Comparison of ENCODE assay signal across 8 cellular contexts in the genomic region with DNA sequence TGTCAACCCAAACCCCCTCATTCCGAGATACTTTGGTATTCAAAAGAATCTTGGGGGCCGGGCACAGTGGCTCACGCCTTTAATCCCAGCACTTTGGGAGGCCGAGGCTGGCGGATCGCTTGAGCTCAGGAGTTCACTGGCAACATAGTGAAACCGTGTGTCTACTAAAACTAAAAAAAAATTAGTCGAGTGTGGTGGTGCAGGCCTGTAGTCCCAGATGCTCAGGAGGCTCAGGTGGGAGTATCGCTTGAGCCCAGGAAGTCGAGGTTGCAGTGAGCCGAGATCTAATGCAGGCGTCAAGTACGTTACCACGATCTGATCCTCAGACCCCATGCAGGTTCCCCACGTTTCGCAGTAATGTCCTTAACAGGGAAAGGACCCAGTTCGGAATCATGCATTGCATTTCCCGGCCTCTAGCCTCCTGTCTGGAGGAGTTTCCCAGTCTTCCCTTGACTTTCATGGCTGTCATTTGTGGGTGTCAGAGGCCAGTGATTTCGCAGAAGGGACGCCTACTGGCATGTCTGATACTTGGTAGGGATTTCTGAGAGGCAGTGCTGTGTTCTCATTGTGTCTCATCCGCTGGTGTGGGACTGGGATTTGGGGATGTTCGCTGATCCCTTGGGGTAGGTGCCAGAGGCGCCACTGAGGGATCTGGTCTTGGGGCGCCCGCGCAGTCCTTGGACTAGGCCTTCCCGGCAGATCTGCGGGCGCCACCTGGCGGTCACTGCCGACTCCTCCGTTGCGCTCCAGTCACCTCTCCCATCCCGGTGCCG. TPM values are rescaled to one million over a fixed set of nuclear protein-coding genes. Genes with fewer than 3 reads are reported as not detected.
DNase-seq lines count a peak whose midpoint lies in the region; TF ChIP-seq lines count a peak whose summit lies in the region.

No MANE protein-coding gene starts in this region.

- peaks cover 4% of the 10 kb centered on the region for H3K36me3 ChIP-seq in endocrine pancreas (ENCODE audit: control insufficient read depth, insufficient read depth, low read length)

- peak; percentile 95 for TF ChIP-seq CTCF in GM20000 (IDR thresholded peaks at IDR 0.05; ENCODE audit: extremely low read depth, missing control alignments)
- peak; percentile 74 for TF ChIP-seq CTCF in HL-60 (IDR thresholded peaks at IDR 0.05; ENCODE audit: insufficient read depth, low read length)

- H3K27me3 ChIP-seq in HL-60 (ENCODE audit: insufficient read depth, poor library complexity, severe bottlenecking) (no peaks in the 10 kb centered on the region), endocrine pancreas (ENCODE audit: control insufficient read depth, insufficient read depth, low read length) (no peaks in the 10 kb centered on the region)

- H3K4me3 ChIP-seq in HL-60 (replicated peaks; ENCODE audit: insufficient read depth, low read length), result peak overlapping the region; percentile 53
- peak overlapping the region; percentile 23 for H3K4me3 ChIP-seq in endocrine pancreas (ENCODE audit: control insufficient read depth, insufficient read depth, low read length)

- H3K4me1 ChIP-seq in endocrine pancreas (ENCODE audit: control insufficient read depth, insufficient read depth, low read length), result no peaks in the 10 kb centered on the region

- H3K9me3 ChIP-seq in endocrine pancreas (ENCODE audit: control insufficient read depth, low read length), result no peaks in the 10 kb centered on the region

- DNase-seq in CMK (ENCODE audit: low read depth) (peak; percentile 87), GM20000 (ENCODE audit: low spot score) (peak; percentile 88), HL-60 (ENCODE audit: low read depth in 1 of 2, low spot score in 1 of 2) (peak; percentile 74 to 91), NK-92 (lab: John Stamatoyannopoulos, UW; ENCODE audit: unreplicated experiment) (peak; percentile 37), mesenteric fat pad (ENCODE audit: low spot score) (peak; percentile 98)
- DNase-seq in activated CD8-positive, alpha-beta memory T cell treated with anti-CD3 and anti-CD28 coated beads for 4 hours (ENCODE audit: low read depth in 2 of 2), result peak; percentile 71 to 80
- peak; percentile 72 for DNase-seq in stimulated activated CD8-positive, alpha-beta memory T cell treated with anti-CD3 and anti-CD28 coated beads, Interleukin-12 subunit alpha, Interleukin-12 subunit beta, amount 100 ng/mL, for 4 hours (ENCODE audit: low read depth)

- no peak overlapping the region for H3K9ac ChIP-seq in endocrine pancreas (ENCODE audit: control insufficient read depth, insufficient read depth, low read length)

- H3K27ac ChIP-seq in HL-60 (replicated peaks), result peak overlapping the region; percentile 53

RNA-seq across cellular contexts. Expression of gene HMGN1, which starts 39.3 kb away (rescaled TPM):
- total RNA-seq in mesenteric fat pad, result 88.1 TPM

RNA-seq across cellular contexts. Expression of gene LCA5L, which starts 57.4 kb away (rescaled TPM):
- total RNA-seq in mesenteric fat pad, result 0.55 TPM

Comparison
In these comparisons a context has a peak if more than half of its experiments do, and no peak if none do; other contexts are left out.
1. Peak in every context shown above with its lines: DNase-seq, H3K4me3 ChIP-seq and H3K27ac ChIP-seq.
2. DNase-seq: peak in every context shown above with its lines; median percentile 98 in mesenteric fat pad; 88 in GM20000; 87 in CMK; 82 in HL-60; 76 in activated CD8-positive, alpha-beta memory T cell treated with anti-CD3 and anti-CD28 coated beads for 4 hours; 72 in stimulated activated CD8-positive, alpha-beta memory T cell treated with anti-CD3 and anti-CD28 coated beads, Interleukin-12 subunit alpha, Interleukin-12 subunit beta, amount 100 ng/mL, for 4 hours; 37 in NK-92.